ENCODE assay signal across 10 cellular contexts in genomic region chr13:109231853-109232252, GRCh38.
"Had no signal": no experiment of that assay in that cellular context is flagged by ENCODE, and none has a peak within 500 bp of the region (broad histone marks: within the 10 kb centered on the region; RNA-seq: fewer than 3 reads in every experiment).

No MANE protein-coding gene starts in this region.

- H3K4me2 ChIP-seq: GM23338 had no signal

- H3K4me1 Mint-ChIP-seq: GM23338 had no signal

- H2AFZ ChIP-seq: GM23248, GM23338 had no signal

- FAIRE-seq: H1 had no signal

- H3K4me1 ChIP-seq: HAP-1 had no signal

- H3K4me3 Mint-ChIP-seq: GM23338, H9, HFFc6 had no signal

- H3K36me3 ChIP-seq: HAP-1 had no signal

- H3K27ac ChIP-seq: GM23248 had no signal

- H3K9ac ChIP-seq: GM23248 had no signal

- DNase-seq: GM23248, GOT3, H7, H9, HCEC 1CT, HFFc6 had no signal

- H3K27ac Mint-ChIP-seq: GM23338, H9, HFFc6 had no signal

- H3K4me3 ChIP-seq: GM23248, GM23338, HAP-1 had no signal

- ATAC-seq: GM23338, HCT116 had no signal
